Comparison of ENCODE assay signal across 17 cellular contexts in genomic region chr1:41712081-41712480, GRCh38.
DNase-seq lines count a peak whose midpoint lies in the region; ATAC-seq and TF ChIP-seq lines count a peak whose summit lies in the region.
"Had no signal": no experiment of that assay in that cellular context is flagged by ENCODE, and none has a peak within 500 bp of the region (broad histone marks: within the 10 kb centered on the region; RNA-seq: fewer than 3 reads in every experiment).

No MANE protein-coding gene starts in this region.

- H2BK5ac ChIP-seq in neuronal stem cell (ENCODE audit: low read length): no peak overlapping the region

- ATAC-seq in activated CD8-positive, alpha-beta memory T cell treated with anti-CD3 and anti-CD28 coated beads, Interleukin-2, amount 10 ng/mL, durations not matched to agents 7 days and 5 days: no peak
- no peak for ATAC-seq in PC-3
- ATAC-seq: CD8-positive, alpha-beta T cell had no signal

- peaks cover 72 to 99% (median 97%) of the 10 kb centered on the region in 10 experiments for H3K4me1 ChIP-seq in BLaER1 treated with 17β-estradiol and CSF1 and Interleukin-3, amounts not matched to agents 10 nM and 100 nM
- H3K4me1 ChIP-seq in neuronal stem cell (ENCODE audit: control insufficient read depth in 2 of 2, insufficient read depth in 1 of 2, low read depth in 1 of 2, low read length in 2 of 2) (peaks cover 0 to 10% of the 10 kb centered on the region in 2 donors), PC-3 (ENCODE audit: insufficient read depth, low read length) (peaks cover 25% of the 10 kb centered on the region)

- DNase-seq in G401 (ENCODE audit: low spot score) (peak; percentile 65), cerebellum (ENCODE audit: low spot score) (peak; percentile 44), neuronal stem cell (ENCODE audit: low spot score) (no peak), SKM-1 treated with dmso at 0.1 percent for 144 hours (lab: John Stamatoyannopoulos, UW; ENCODE audit: unreplicated experiment) (no peak), PC-3 (no peak)
- DNase-seq in activated CD8-positive, alpha-beta memory T cell treated with anti-CD3 and anti-CD28 coated beads, Interleukin-2, amount 10 ng/mL, durations not matched to agents 7 days and 5 days: no peak
- no peak for DNase-seq in stimulated activated naive CD4-positive, alpha-beta T cell (lab: John Stamatoyannopoulos, UW)
- DNase-seq: CD8-positive, alpha-beta T cell; GDM1; GOT3; HCEC 1CT; Karpas-422; NCI-H187 treated with DMSO at 0.1 percent for 48 hours; NCI-H2227 treated with DMSO at 0.1 percent for 48 hours; NCI-H524 treated with DMSO at 0.1 percent for 48 hours; SHP77 had no signal

- H3K79me2 ChIP-seq in PC-3 (ENCODE audit: low read length): no peaks in the 10 kb centered on the region

- H3K14ac ChIP-seq in neuronal stem cell (ENCODE audit: low read length): no peak overlapping the region

- H3K4ac ChIP-seq in neuronal stem cell (ENCODE audit: low read length): no peak overlapping the region

- no peak overlapping the region for H2BK15ac ChIP-seq in neuronal stem cell (ENCODE audit: low read length)

- H3K9me2 ChIP-seq in PC-3 (replicated peaks; ENCODE audit: low read length): no peaks in the 10 kb centered on the region

- no peaks in the 10 kb centered on the region for H4K20me1 ChIP-seq in BLaER1 treated with 17β-estradiol and CSF1 and Interleukin-3, amounts not matched to agents 10 nM and 100 nM
- H4K20me1 ChIP-seq in PC-3 (ENCODE audit: low read length): no peaks in the 10 kb centered on the region

- H4K91ac ChIP-seq in neuronal stem cell (ENCODE audit: low read depth, low read length, poor library complexity): no peak overlapping the region

- H3K4me2 ChIP-seq in BLaER1 treated with 17β-estradiol and CSF1 and Interleukin-3, amounts not matched to agents 10 nM and 100 nM: peak overlapping the region in 10 of 11 experiments; percentile 32 to 93 (median 81); a peak in 20 of 22 replicates
- H3K4me2 ChIP-seq in neuronal stem cell (ENCODE audit: insufficient read depth, low read length, poor library complexity, severe bottlenecking): no peak overlapping the region
- no peak overlapping the region for H3K4me2 ChIP-seq in PC-3 (ENCODE audit: low read length)

- H3F3A ChIP-seq in PC-3 (ENCODE audit: low read length, unreplicated experiment): no peaks in the 10 kb centered on the region

- H3K79me1 ChIP-seq in neuronal stem cell (ENCODE audit: low read depth, low read length): no peaks in the 10 kb centered on the region

- peak overlapping the region in 4 of 11 experiments; percentile 4 to 49 (median 36); a peak in 5 of 22 replicates for H3K9ac ChIP-seq in BLaER1 treated with 17β-estradiol and CSF1 and Interleukin-3, amounts not matched to agents 10 nM and 100 nM
- H3K9ac ChIP-seq in neuronal stem cell (ENCODE audit: low read depth, low read length, poor library complexity): peak overlapping the region; percentile 75
- H3K9ac ChIP-seq in PC-3 (ENCODE audit: low read length): no peak overlapping the region

- no peak overlapping the region for H4K8ac ChIP-seq in neuronal stem cell (ENCODE audit: low read depth, low read length)

- no peak overlapping the region for H3K27ac Mint-ChIP-seq in activated CD8-positive, alpha-beta memory T cell treated with anti-CD3 and anti-CD28 coated beads, Interleukin-2, amount 10 ng/mL, durations not matched to agents 7 days and 5 days
- H3K27ac Mint-ChIP-seq: CD8-positive, alpha-beta T cell had no signal

- intact Hi-C loops in PC-3 (cut with micrococcal nuclease): no loop called here

- peaks cover 5 to 13% (median 9%) of the 10 kb centered on the region in 11 experiments; a peak in 20 of 22 replicates for H3K27me3 ChIP-seq in BLaER1 treated with 17β-estradiol and CSF1 and Interleukin-3, amounts not matched to agents 10 nM and 100 nM
- H3K27me3 ChIP-seq in neuronal stem cell (ENCODE audit: control insufficient read depth in 3 of 3, insufficient read depth in 3 of 3, low read depth in 1 of 3, low read length in 3 of 3) (no peaks in the 10 kb centered on the region), PC-3 (ENCODE audit: low read length) (no peaks in the 10 kb centered on the region)

- H3K36me3 ChIP-seq in BLaER1 treated with 17β-estradiol and CSF1 and Interleukin-3, amounts not matched to agents 10 nM and 100 nM: no peaks in the 10 kb centered on the region
- H3K36me3 ChIP-seq in neuronal stem cell (replicated peaks in 1 of 2; ENCODE audit: control insufficient read depth in 2 of 2, insufficient read depth in 2 of 2, low read length in 2 of 2): no peaks in the 10 kb centered on the region
- H3K36me3 ChIP-seq in PC-3 (ENCODE audit: low read depth, low read length): no peaks in the 10 kb centered on the region

- no peaks in the 10 kb centered on the region for H3K9me3 Mint-ChIP-seq in activated CD8-positive, alpha-beta memory T cell treated with anti-CD3 and anti-CD28 coated beads, Interleukin-2, amount 10 ng/mL, durations not matched to agents 7 days and 5 days (ENCODE audit: low read depth)
- H3K9me3 Mint-ChIP-seq: CD8-positive, alpha-beta T cell had no signal

- H2AK5ac ChIP-seq in neuronal stem cell (ENCODE audit: low read depth, low read length): peak overlapping the region; percentile 76

- H3K27me3 Mint-ChIP-seq in activated CD8-positive, alpha-beta memory T cell treated with anti-CD3 and anti-CD28 coated beads, Interleukin-2, amount 10 ng/mL, durations not matched to agents 7 days and 5 days: no peaks in the 10 kb centered on the region

- no peak overlapping the region for H3K4me3 ChIP-seq in BLaER1 treated with 17β-estradiol and CSF1 and Interleukin-3, amounts not matched to agents 10 nM and 100 nM
- H3K4me3 ChIP-seq in neuronal stem cell (ENCODE audit: low read length in 2 of 2): no peak overlapping the region
- H3K4me3 ChIP-seq in PC-3 (ENCODE audit: low read length): no peak overlapping the region

- no peak overlapping the region for H3K4me3 Mint-ChIP-seq in activated CD8-positive, alpha-beta memory T cell treated with anti-CD3 and anti-CD28 coated beads, Interleukin-2, amount 10 ng/mL, durations not matched to agents 7 days and 5 days
- H3K4me3 Mint-ChIP-seq: CD8-positive, alpha-beta T cell had no signal

- POLR2A ChIA-PET in PC-3 (lab: Charles Lee; ENCODE audit: unreplicated experiment): no interaction called here

- H2BK12ac ChIP-seq in neuronal stem cell (ENCODE audit: low read length): no peak overlapping the region

- H3K27ac ChIP-seq in BLaER1 treated with 17β-estradiol and CSF1 and Interleukin-3, amounts not matched to agents 10 nM and 100 nM: peak overlapping the region in 5 of 11 experiments; percentile 5 to 61 (median 37); a peak in 6 of 22 replicates
- H3K27ac ChIP-seq in neuronal stem cell (replicated peaks; ENCODE audit: low read length): no peak overlapping the region
- H3K27ac ChIP-seq in PC-3 (ENCODE audit: low read length): no peak overlapping the region

- peaks cover 2% of the 10 kb centered on the region for H3K36me3 Mint-ChIP-seq in activated CD8-positive, alpha-beta memory T cell treated with anti-CD3 and anti-CD28 coated beads, Interleukin-2, amount 10 ng/mL, durations not matched to agents 7 days and 5 days
- H3K36me3 Mint-ChIP-seq: CD8-positive, alpha-beta T cell had no signal

- peak overlapping the region; percentile 62 for H3K18ac ChIP-seq in neuronal stem cell (ENCODE audit: low read length)

- H2BK120ac ChIP-seq in neuronal stem cell (ENCODE audit: low read depth, low read length): no peak overlapping the region

- BruUV-seq in PC-3 (replicated peaks; lab: Mats Ljungman, UMichigan): no TSS peak

- H2AFZ ChIP-seq in neuronal stem cell (ENCODE audit: low read length): no peak overlapping the region
- H2AFZ ChIP-seq in PC-3 (ENCODE audit: low read length): no peak overlapping the region

- in situ Hi-C loops in G401 (cut with HindIII; ENCODE audit: low sequenced_read_pairs): no loop called here

- H3K9me3 ChIP-seq in BLaER1 treated with 17β-estradiol and CSF1 and Interleukin-3, amounts not matched to agents 10 nM and 100 nM (replicated peaks in 1 of 11): no peaks in the 10 kb centered on the region
- H3K9me3 ChIP-seq in neuronal stem cell (replicated peaks in 1 of 2; ENCODE audit: control insufficient read depth in 2 of 2, insufficient read depth in 1 of 2, low read depth in 1 of 2, low read length in 2 of 2) (no peaks in the 10 kb centered on the region), PC-3 (ENCODE audit: low read length) (no peaks in the 10 kb centered on the region)

- WGBS in neuronal stem cell (ENCODE audit: extremely low coverage in 2 of 2, insufficient read length in 2 of 2, insufficient replicate concordance in 1 of 2), 2 donors: no CpG with 5 or more reads among the region's 12 CpGs

- peaks cover 25% of the 10 kb centered on the region for H3K4me1 Mint-ChIP-seq in activated CD8-positive, alpha-beta memory T cell treated with anti-CD3 and anti-CD28 coated beads, Interleukin-2, amount 10 ng/mL, durations not matched to agents 7 days and 5 days

- peak overlapping the region; percentile 77 for H3K23ac ChIP-seq in neuronal stem cell (ENCODE audit: low read depth, low read length, poor library complexity)

- no peak for TF ChIP-seq CTCF in PC-3 (conservative IDR thresholded peaks at IDR 0.05; ENCODE audit: low read depth, low read length)

- CTCF ChIA-PET in activated CD8-positive, alpha-beta memory T cell treated with anti-CD3 and anti-CD28 coated beads, Interleukin-2, amount 10 ng/mL, durations not matched to agents 7 days and 5 days (lab: Charles Lee): no interaction called here
- CTCF ChIA-PET in PC-3 (lab: Charles Lee): no interaction called here

Comparison
In these comparisons a context has a peak if more than half of its experiments do, and no peak if none do; other contexts are left out.
1. H3K4me2 ChIP-seq: peak in BLaER1 treated with 17β-estradiol and CSF1 and Interleukin-3, amounts not matched to agents 10 nM and 100 nM (10 of 11); none in neuronal stem cell (single experiment) and PC-3 (single experiment).
2. DNase-seq: peak in G401 (single experiment) and cerebellum (single experiment); none in neuronal stem cell (single experiment), activated CD8-positive, alpha-beta memory T cell treated with anti-CD3 and anti-CD28 coated beads, Interleukin-2, amount 10 ng/mL, durations not matched to agents 7 days and 5 days (single experiment), stimulated activated naive CD4-positive, alpha-beta T cell (0 of 6), SKM-1 treated with dmso at 0.1 percent for 144 hours (single experiment) and PC-3 (single experiment).